Comparison of ENCODE assay signal across 28 cellular contexts in the genomic region with DNA sequence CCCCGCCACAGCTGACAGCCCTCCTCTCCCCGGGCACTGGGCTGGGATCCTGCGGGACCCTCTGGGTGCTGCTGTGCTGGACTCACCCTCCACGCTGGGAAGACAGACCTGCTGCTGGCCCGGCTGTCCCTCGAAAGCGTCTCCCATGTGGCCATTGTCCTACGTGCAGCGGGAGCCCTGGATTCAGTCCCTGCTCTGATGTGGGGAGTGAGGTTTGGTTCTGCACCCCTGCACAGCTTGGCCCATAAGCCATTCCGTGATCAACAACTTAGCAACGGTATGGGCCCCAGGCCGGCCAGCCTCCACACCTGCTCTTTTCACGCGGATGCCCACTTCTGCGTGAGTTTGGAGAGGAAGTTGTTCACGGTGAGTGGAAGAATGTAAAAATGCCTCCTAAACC.
"Had no signal": no experiment of that assay in that cellular context is flagged by ENCODE, and none has a peak within 500 bp of the region (broad histone marks: within the 10 kb centered on the region; RNA-seq: fewer than 3 reads in every experiment).

No MANE protein-coding gene starts in this region.

- H3K9me3 Mint-ChIP-seq: activated B cell treated with CpG ODN at 0.5 μM for 24 hours; naive thymus-derived CD8-positive, alpha-beta T cell; neural crest cell; stimulated activated effector memory CD8-positive, alpha-beta T cell treated with anti-CD3 and anti-CD28 coated beads, Interleukin-12 subunit alpha, Interleukin-12 subunit beta, amount 100 ng/mL, for 72 hours; stimulated activated naive CD8-positive, alpha-beta T cell treated with anti-CD3 and anti-CD28 coated beads, Interleukin-15, amount 100 ng/mL, for 72 hours; T-cell; T-helper 2 cell treated with Interferon-gamma antibody and Interleukin-4, amounts not matched to agents 5 μg/mL and 100 μg/mL, for 36 hours had no signal

- H3K27ac ChIP-seq: breast epithelium, hepatocyte, thyroid gland, upper lobe of right lung had no signal

- H3K27me3 Mint-ChIP-seq: activated CD8-positive, alpha-beta memory T cell treated with anti-CD3 and anti-CD28 coated beads, Interleukin-2, amount 10 ng/mL, durations not matched to agents 7 days and 5 days; activated naive CD4-positive, alpha-beta T cell treated with anti-CD3 and anti-CD28 coated beads, Interleukin-2, amount 10 ng/mL, durations not matched to agents 7 days and 5 days had no signal

- H3K4me3 ChIP-seq: breast epithelium, hepatocyte, thyroid gland, upper lobe of right lung had no signal

- H3K27ac Mint-ChIP-seq: activated B cell treated with CpG ODN at 0.5 μM for 24 hours; activated CD8-positive, alpha-beta memory T cell treated with anti-CD3 and anti-CD28 coated beads, Interleukin-2, amount 10 ng/mL, durations not matched to agents 7 days and 5 days; activated CD8-positive, alpha-beta T cell treated with anti-CD3 and anti-CD28 coated beads, Interleukin-2, amount 10 ng/mL, durations not matched to agents 7 days and 5 days; activated naive CD4-positive, alpha-beta T cell treated with anti-CD3 and anti-CD28 coated beads, Interleukin-2, amount 10 ng/mL, durations not matched to agents 7 days and 5 days; memory B cell; stimulated activated effector memory CD8-positive, alpha-beta T cell treated with anti-CD3 and anti-CD28 coated beads, Interleukin-12 subunit alpha, Interleukin-12 subunit beta, amount 100 ng/mL, for 72 hours; T-cell; T-helper 2 cell treated with Interferon-gamma antibody and Interleukin-4, amounts not matched to agents 5 μg/mL and 100 μg/mL, for 36 hours had no signal

- H3K4me3 Mint-ChIP-seq: activated B cell treated with CpG ODN at 0.5 μM for 24 hours; activated CD8-positive, alpha-beta memory T cell treated with anti-CD3 and anti-CD28 coated beads, Interleukin-2, amount 10 ng/mL, durations not matched to agents 7 days and 5 days; activated CD8-positive, alpha-beta T cell treated with anti-CD3 and anti-CD28 coated beads, Interleukin-2, amount 10 ng/mL, durations not matched to agents 7 days and 5 days; activated naive CD4-positive, alpha-beta T cell treated with anti-CD3 and anti-CD28 coated beads, Interleukin-2, amount 10 ng/mL, durations not matched to agents 7 days and 5 days; memory B cell; naive thymus-derived CD8-positive, alpha-beta T cell; neural crest cell; stimulated activated effector memory CD8-positive, alpha-beta T cell treated with anti-CD3 and anti-CD28 coated beads, Interleukin-12 subunit alpha, Interleukin-12 subunit beta, amount 100 ng/mL, for 72 hours; stimulated activated naive CD8-positive, alpha-beta T cell treated with anti-CD3 and anti-CD28 coated beads, Interleukin-15, amount 100 ng/mL, for 72 hours; T-cell; T-helper 2 cell treated with Interferon-gamma antibody and Interleukin-4, amounts not matched to agents 5 μg/mL and 100 μg/mL, for 36 hours had no signal

- ATAC-seq: activated CD8-positive, alpha-beta memory T cell treated with anti-CD3 and anti-CD28 coated beads, Interleukin-2, amount 10 ng/mL, durations not matched to agents 7 days and 5 days; activated CD8-positive, alpha-beta T cell treated with anti-CD3 and anti-CD28 coated beads, Interleukin-2, amount 10 ng/mL, durations not matched to agents 7 days and 5 days; left colon; naive thymus-derived CD8-positive, alpha-beta T cell; right cardiac atrium; stimulated activated effector memory CD8-positive, alpha-beta T cell treated with anti-CD3 and anti-CD28 coated beads, Interleukin-12 subunit alpha, Interleukin-12 subunit beta, amount 100 ng/mL, for 72 hours; stimulated activated naive CD8-positive, alpha-beta T cell treated with anti-CD3 and anti-CD28 coated beads, Interleukin-15, amount 100 ng/mL, for 72 hours; T-cell; upper lobe of right lung had no signal

- H3K4me1 ChIP-seq: breast epithelium, thyroid gland, upper lobe of right lung had no signal

- H3K27me3 ChIP-seq: thyroid gland had no signal

- DNase-seq: activated B cell treated with CpG ODN at 0.5 μM for 24 hours; activated CD4-positive, alpha-beta T cell treated with anti-CD3 and anti-CD28 coated beads, Interleukin-2, amount 50 U/mL, for 1 hour; activated CD8-positive, alpha-beta memory T cell treated with anti-CD3 and anti-CD28 coated beads, Interleukin-2, amount 10 ng/mL, durations not matched to agents 7 days and 5 days; activated CD8-positive, alpha-beta T cell treated with anti-CD3 and anti-CD28 coated beads, Interleukin-2, amount 10 ng/mL, durations not matched to agents 7 days and 5 days; activated gamma-delta T cell; activated naive CD4-positive, alpha-beta T cell treated with anti-CD3 and anti-CD28 coated beads, Interleukin-2, amount 10 ng/mL, durations not matched to agents 7 days and 5 days; amniotic stem cell; central memory CD4-positive, alpha-beta T cell; dermis blood vessel endothelial cell; effector CD4-positive, alpha-beta T cell; glutamatergic neuron; islet precursor cell; left colon; naive thymus-derived CD8-positive, alpha-beta T cell; occipital lobe; right cardiac atrium; stimulated activated CD4-positive, alpha-beta T cell treated with anti-CD3 and anti-CD28 coated beads, Interleukin-4, amount 100 ng/mL, for 1 hour; stimulated activated naive CD8-positive, alpha-beta T cell treated with anti-CD3 and anti-CD28 coated beads, Interleukin-15, amount 100 ng/mL, for 72 hours; substantia nigra; thyroid gland; upper lobe of right lung had no signal

- H3K9me3 ChIP-seq: breast epithelium, thyroid gland, upper lobe of right lung had no signal

- H3K36me3 ChIP-seq: breast epithelium, thyroid gland, upper lobe of right lung had no signal

- H3K4me1 Mint-ChIP-seq: activated B cell treated with CpG ODN at 0.5 μM for 24 hours; activated CD8-positive, alpha-beta memory T cell treated with anti-CD3 and anti-CD28 coated beads, Interleukin-2, amount 10 ng/mL, durations not matched to agents 7 days and 5 days; activated naive CD4-positive, alpha-beta T cell treated with anti-CD3 and anti-CD28 coated beads, Interleukin-2, amount 10 ng/mL, durations not matched to agents 7 days and 5 days; memory B cell; stimulated activated effector memory CD8-positive, alpha-beta T cell treated with anti-CD3 and anti-CD28 coated beads, Interleukin-12 subunit alpha, Interleukin-12 subunit beta, amount 100 ng/mL, for 72 hours; stimulated activated naive CD8-positive, alpha-beta T cell treated with anti-CD3 and anti-CD28 coated beads, Interleukin-15, amount 100 ng/mL, for 72 hours; T-cell had no signal

- H3K36me3 Mint-ChIP-seq: activated naive CD4-positive, alpha-beta T cell treated with anti-CD3 and anti-CD28 coated beads, Interleukin-2, amount 10 ng/mL, durations not matched to agents 7 days and 5 days; memory B cell; naive thymus-derived CD8-positive, alpha-beta T cell; stimulated activated effector memory CD8-positive, alpha-beta T cell treated with anti-CD3 and anti-CD28 coated beads, Interleukin-12 subunit alpha, Interleukin-12 subunit beta, amount 100 ng/mL, for 72 hours; T-cell had no signal
